In genomic region chr21:26732442-26733221, GRCh38 we compare ENCODE assay signal across 8 cellular contexts.
DNase-seq lines count a peak whose midpoint lies in the region; ATAC-seq, FAIRE-seq and TF ChIP-seq lines count a peak whose summit lies in the region.

No MANE protein-coding gene starts in this region.

- no peak overlapping the region for H3K9ac ChIP-seq in HepG2 (ENCODE audit: insufficient read depth, low read depth, low read length)

- no peaks in the 10 kb centered on the region for H3K27me3 ChIP-seq in HepG2 (ENCODE audit: control insufficient read depth in 1 of 2, insufficient read depth in 2 of 2, low read length in 2 of 2)

- peaks cover 7% of the 10 kb centered on the region for H3K4me1 Mint-ChIP-seq in chondrocyte (ENCODE audit: low read depth)

- H2AFZ ChIP-seq in HepG2 (ENCODE audit: low read length), result no peak overlapping the region

- DNase-seq in NCI-H2196 (lab: John Stamatoyannopoulos, UW; ENCODE audit: unreplicated experiment), result peak; percentile 7
- no peak for DNase-seq in NCI-H2196 treated with DMSO at 0.1 percent for 48 hours (lab: John Stamatoyannopoulos, UW; ENCODE audit: unreplicated experiment)
- peak; percentile 19 for DNase-seq in NCI-H460 (ENCODE audit: extremely low read depth, low read depth)
- no peak for DNase-seq in chondrocyte (ENCODE audit: low spot score)
- DNase-seq in HepG2 (ENCODE audit: low spot score), result peak; percentile 6
- DNase-seq in superior temporal gyrus (ENCODE audit: extremely low spot score), result peak; percentile 78

- no peak for TF ChIP-seq RAD21 in HepG2 (CRISPR knock-in tag; IDR thresholded peaks at IDR 0.05)

- peaks cover 7% of the 10 kb centered on the region for H3K27me3 Mint-ChIP-seq in chondrocyte (ENCODE audit: low read depth)

- H3K36me3 ChIP-seq in HepG2 (replicated peaks in 1 of 2; ENCODE audit: control insufficient read depth in 1 of 2, insufficient read depth in 2 of 2, low read length in 2 of 2), result no peaks in the 10 kb centered on the region

- POLR2A ChIA-PET in HepG2 (lab: Yijun Ruan, JAX), result no interaction called here

- H3K4me1 ChIP-seq in HepG2 (ENCODE audit: insufficient read depth, low read length), result no peaks in the 10 kb centered on the region

- no peak overlapping the region for H3K4me2 ChIP-seq in HepG2 (ENCODE audit: low read depth, low read length)

- H3K9me3 ChIP-seq in HepG2 (ENCODE audit: low read length), result peaks cover 13% of the 10 kb centered on the region; the same call in 1 of the 2 replicates

- H3K27ac Mint-ChIP-seq in chondrocyte (ENCODE audit: unreplicated experiment), result no peak overlapping the region

- no peak overlapping the region for H3K27ac ChIP-seq in HepG2 (ENCODE audit: extremely low read length, insufficient read depth, low read length)

- 14% methylated on average over 7 of the region's 10 CpGs for WGBS in HepG2 (ENCODE audit: low lambda C conversion rate)

- intact Hi-C loops in HepG2 (cut with micrococcal nuclease; ENCODE audit: unreplicated experiment), result no loop called here

- in situ Hi-C loops in HepG2 (cut with HindIII; ENCODE audit: extremely low pct_ligation_motif_present, low pct_unique_long_range_greater_than_20kb), result no loop called here

- H4K20me1 ChIP-seq in HepG2 (ENCODE audit: insufficient read depth, low read length), result no peaks in the 10 kb centered on the region

- peaks cover 5% of the 10 kb centered on the region for H3K9me3 Mint-ChIP-seq in chondrocyte (ENCODE audit: low read depth)

- CTCF ChIA-PET in HepG2 (lab: Yijun Ruan, JAX; ENCODE audit: low intra/inter-chr PET ratio, low total read pairs), result no interaction called here

- FAIRE-seq in HepG2 (lab: Jason Lieb, UNC), result peak; percentile 53

- no peak for TF ChIP-seq EP300 in HepG2 (IDR thresholded peaks at IDR 0.05; ENCODE audit: low read depth in 2 of 2, low read length in 2 of 2)
- no peak for TF ChIP-seq EP300 in HepG2 (CRISPR knock-in tag; IDR thresholded peaks at IDR 0.05; ENCODE audit: borderline replicate concordance)

- TF ChIP-seq CTCF in chondrocyte (IDR thresholded peaks at IDR 0.05) (peak; percentile 81), HepG2 (CRISPR knock-in tag; IDR thresholded peaks at IDR 0.05) (peak; percentile 58)

- H3K36me3 Mint-ChIP-seq in chondrocyte (ENCODE audit: low read depth), result no peaks in the 10 kb centered on the region

- H3K4me3 Mint-ChIP-seq in chondrocyte (ENCODE audit: unreplicated experiment), result no peak overlapping the region

- no peak overlapping the region for H3K4me3 ChIP-seq in HepG2 (replicated peaks in 1 of 3; ENCODE audit: insufficient read depth in 1 of 3, low read depth in 2 of 3, low read length in 3 of 3)

- no peaks in the 10 kb centered on the region for H3K79me2 ChIP-seq in HepG2 (ENCODE audit: insufficient read depth, low read length)

- TF ChIP-seq POLR2A in HepG2 (IDR thresholded peaks at IDR 0.05; ENCODE audit: insufficient read depth in 1 of 2, low read depth in 2 of 2, low read length in 2 of 2), result no peak

- peak; percentile 93 for ATAC-seq in HepG2
- ATAC-seq in GM19328 (IDR thresholded peaks at IDR 0.05; ENCODE audit: unreplicated experiment), result no peak
- ATAC-seq in HG03520 (IDR thresholded peaks at IDR 0.05; ENCODE audit: unreplicated experiment), result no peak

- BruUV-seq in HepG2 (replicated peaks; lab: Mats Ljungman, UMichigan), result no TSS peak

TF ChIP-seq in HepG2, 621 proteins besides CTCF, POLR2A, EP300 and RAD21:
- TF ChIP-seq, protein P1, sequence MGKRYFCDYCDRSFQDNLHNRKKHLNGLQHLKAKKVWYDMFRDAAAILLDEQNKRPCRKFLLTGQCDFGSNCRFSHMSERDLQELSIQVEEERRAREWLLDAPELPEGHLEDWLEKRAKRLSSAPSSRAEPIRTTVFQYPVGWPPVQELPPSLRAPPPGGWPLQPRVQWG (CRISPR knock-in tag; IDR thresholded peaks at IDR 0.05; ENCODE audit: borderline replicate concordance, low read depth), result no peak
- TF ChIP-seq THRA (CRISPR knock-in tag; IDR thresholded peaks at IDR 0.05; ENCODE audit: borderline replicate concordance) (no peak), SMC3 (IDR thresholded peaks at IDR 0.05; ENCODE audit: low read length) (peak; percentile 59), ISX (CRISPR knock-in tag; conservative IDR thresholded peaks at IDR 0.05) (no peak), SALL1 (CRISPR knock-in tag; IDR thresholded peaks at IDR 0.05) (no peak), XRCC5 (optimal IDR thresholded peaks at IDR 0.05; ENCODE audit: low read length) (peak; percentile 43), ZBTB49 (CRISPR knock-in tag; IDR thresholded peaks at IDR 0.05; ENCODE audit: borderline replicate concordance) (no peak), ZNF891 (CRISPR knock-in tag; IDR thresholded peaks at IDR 0.05) (no peak), ZNF678 (CRISPR knock-in tag; IDR thresholded peaks at IDR 0.05) (no peak)
- TF ChIP-seq, protein P2, sequence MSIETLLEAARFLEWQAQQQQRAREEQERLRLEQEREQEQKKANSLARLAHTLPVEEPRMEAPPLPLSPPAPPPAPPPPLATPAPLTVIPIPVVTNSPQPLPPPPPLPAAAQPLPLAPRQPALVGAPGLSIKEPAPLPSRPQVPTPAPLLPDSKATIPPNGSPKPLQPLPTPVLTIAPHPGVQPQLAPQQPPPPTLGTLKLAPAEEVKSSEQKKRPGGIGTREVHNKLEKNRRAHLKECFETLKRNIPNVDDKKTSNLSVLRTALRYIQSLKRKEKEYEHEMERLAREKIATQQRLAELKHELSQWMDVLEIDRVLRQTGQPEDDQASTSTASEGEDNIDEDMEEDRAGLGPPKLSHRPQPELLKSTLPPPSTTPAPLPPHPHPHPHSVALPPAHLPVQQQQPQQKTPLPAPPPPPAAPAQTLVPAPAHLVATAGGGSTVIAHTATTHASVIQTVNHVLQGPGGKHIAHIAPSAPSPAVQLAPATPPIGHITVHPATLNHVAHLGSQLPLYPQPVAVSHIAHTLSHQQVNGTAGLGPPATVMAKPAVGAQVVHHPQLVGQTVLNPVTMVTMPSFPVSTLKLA (IDR thresholded peaks at IDR 0.05), result peak; percentile 47; the same call in 1 of the 2 replicates

Comparison
In these comparisons a context has a peak if more than half of its experiments do, and no peak if none do; other contexts are left out.
1. DNase-seq: peak in NCI-H2196 (single experiment), NCI-H460 (single experiment), HepG2 (single experiment) and superior temporal gyrus (single experiment); none in NCI-H2196 treated with DMSO at 0.1 percent for 48 hours (single experiment) and chondrocyte (single experiment).